Comparison of ENCODE assay signal across 1 cellular context in the genomic region with DNA sequence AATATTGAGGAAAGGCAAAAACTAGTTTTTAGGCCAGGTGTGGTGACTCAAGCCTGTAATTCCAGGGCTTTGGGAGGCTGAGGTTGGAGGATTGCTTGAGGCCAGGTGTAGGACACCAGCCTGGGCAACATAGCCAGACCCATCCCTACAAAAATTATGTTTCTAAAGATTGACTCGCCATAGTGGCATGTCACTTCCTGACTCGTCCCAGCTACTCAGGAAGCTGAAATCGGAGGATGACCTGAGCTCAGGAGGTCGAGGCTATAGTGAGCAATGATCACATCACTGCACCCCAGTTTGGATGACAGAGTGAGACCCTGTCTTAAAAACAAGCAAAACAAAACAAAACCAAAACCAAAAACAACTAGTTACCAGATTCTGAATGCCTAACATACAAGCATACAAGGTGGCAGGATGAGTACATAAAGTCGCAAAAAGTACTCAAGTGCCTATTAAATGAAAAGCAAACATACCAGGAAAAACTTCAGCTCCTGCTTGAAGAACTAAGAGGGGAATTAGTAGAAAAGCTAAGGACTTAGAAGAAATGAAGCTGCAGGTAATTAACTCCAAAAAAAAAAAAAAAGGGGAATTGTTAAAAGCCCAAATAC.
TF ChIP-seq lines count a peak whose summit lies in the region.

No MANE protein-coding gene starts in this region.

TF ChIP-seq in GM23338, 12 proteins besides CTCF, POLR2A, EP300 and RAD21:
- no peak for TF ChIP-seq NANOG (IDR thresholded peaks at IDR 0.05; ENCODE audit: borderline replicate concordance)
- TF ChIP-seq, protein P1, sequence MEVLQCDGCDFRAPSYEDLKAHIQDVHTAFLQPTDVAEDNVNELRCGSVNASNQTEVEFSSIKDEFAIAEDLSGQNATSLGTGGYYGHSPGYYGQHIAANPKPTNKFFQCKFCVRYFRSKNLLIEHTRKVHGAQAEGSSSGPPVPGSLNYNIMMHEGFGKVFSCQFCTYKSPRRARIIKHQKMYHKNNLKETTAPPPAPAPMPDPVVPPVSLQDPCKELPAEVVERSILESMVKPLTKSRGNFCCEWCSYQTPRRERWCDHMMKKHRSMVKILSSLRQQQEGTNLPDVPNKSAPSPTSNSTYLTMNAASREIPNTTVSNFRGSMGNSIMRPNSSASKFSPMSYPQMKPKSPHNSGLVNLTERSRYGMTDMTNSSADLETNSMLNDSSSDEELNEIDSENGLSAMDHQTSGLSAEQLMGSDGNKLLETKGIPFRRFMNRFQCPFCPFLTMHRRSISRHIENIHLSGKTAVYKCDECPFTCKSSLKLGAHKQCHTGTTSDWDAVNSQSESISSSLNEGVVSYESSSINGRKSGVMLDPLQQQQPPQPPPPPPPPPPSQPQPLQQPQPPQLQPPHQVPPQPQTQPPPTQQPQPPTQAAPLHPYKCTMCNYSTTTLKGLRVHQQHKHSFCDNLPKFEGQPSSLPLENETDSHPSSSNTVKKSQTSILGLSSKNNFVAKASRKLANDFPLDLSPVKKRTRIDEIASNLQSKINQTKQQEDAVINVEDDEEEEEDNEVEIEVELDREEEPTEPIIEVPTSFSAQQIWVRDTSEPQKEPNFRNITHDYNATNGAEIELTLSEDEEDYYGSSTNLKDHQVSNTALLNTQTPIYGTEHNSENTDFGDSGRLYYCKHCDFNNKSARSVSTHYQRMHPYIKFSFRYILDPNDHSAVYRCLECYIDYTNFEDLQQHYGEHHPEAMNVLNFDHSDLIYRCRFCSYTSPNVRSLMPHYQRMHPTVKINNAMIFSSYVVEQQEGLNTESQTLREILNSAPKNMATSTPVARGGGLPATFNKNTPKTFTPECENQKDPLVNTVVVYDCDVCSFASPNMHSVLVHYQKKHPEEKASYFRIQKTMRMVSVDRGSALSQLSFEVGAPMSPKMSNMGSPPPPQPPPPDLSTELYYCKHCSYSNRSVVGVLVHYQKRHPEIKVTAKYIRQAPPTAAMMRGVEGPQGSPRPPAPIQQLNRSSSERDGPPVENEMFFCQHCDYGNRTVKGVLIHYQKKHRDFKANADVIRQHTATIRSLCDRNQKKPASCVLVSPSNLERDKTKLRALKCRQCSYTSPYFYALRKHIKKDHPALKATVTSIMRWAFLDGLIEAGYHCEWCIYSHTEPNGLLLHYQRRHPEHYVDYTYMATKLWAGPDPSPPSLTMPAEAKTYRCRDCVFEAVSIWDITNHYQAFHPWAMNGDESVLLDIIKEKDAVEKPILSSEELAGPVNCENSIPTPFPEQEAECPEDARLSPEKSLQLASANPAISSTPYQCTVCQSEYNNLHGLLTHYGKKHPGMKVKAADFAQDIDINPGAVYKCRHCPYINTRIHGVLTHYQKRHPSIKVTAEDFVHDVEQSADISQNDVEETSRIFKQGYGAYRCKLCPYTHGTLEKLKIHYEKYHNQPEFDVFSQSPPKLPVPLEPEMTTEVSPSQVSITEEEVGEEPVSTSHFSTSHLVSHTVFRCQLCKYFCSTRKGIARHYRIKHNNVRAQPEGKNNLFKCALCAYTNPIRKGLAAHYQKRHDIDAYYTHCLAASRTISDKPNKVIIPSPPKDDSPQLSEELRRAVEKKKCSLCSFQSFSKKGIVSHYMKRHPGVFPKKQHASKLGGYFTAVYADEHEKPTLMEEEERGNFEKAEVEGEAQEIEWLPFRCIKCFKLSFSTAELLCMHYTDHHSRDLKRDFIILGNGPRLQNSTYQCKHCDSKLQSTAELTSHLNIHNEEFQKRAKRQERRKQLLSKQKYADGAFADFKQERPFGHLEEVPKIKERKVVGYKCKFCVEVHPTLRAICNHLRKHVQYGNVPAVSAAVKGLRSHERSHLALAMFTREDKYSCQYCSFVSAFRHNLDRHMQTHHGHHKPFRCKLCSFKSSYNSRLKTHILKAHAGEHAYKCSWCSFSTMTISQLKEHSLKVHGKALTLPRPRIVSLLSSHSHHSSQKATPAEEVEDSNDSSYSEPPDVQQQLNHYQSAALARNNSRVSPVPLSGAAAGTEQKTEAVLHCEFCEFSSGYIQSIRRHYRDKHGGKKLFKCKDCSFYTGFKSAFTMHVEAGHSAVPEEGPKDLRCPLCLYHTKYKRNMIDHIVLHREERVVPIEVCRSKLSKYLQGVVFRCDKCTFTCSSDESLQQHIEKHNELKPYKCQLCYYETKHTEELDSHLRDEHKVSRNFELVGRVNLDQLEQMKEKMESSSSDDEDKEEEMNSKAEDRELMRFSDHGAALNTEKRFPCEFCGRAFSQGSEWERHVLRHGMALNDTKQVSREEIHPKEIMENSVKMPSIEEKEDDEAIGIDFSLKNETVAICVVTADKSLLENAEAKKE (CRISPR knock-in tag; IDR thresholded peaks at IDR 0.05), result no peak
- TF ChIP-seq CREB1 (CRISPR knock-in tag; IDR thresholded peaks at IDR 0.05; ENCODE audit: low read depth), result no peak
- TF ChIP-seq, protein P2, sequence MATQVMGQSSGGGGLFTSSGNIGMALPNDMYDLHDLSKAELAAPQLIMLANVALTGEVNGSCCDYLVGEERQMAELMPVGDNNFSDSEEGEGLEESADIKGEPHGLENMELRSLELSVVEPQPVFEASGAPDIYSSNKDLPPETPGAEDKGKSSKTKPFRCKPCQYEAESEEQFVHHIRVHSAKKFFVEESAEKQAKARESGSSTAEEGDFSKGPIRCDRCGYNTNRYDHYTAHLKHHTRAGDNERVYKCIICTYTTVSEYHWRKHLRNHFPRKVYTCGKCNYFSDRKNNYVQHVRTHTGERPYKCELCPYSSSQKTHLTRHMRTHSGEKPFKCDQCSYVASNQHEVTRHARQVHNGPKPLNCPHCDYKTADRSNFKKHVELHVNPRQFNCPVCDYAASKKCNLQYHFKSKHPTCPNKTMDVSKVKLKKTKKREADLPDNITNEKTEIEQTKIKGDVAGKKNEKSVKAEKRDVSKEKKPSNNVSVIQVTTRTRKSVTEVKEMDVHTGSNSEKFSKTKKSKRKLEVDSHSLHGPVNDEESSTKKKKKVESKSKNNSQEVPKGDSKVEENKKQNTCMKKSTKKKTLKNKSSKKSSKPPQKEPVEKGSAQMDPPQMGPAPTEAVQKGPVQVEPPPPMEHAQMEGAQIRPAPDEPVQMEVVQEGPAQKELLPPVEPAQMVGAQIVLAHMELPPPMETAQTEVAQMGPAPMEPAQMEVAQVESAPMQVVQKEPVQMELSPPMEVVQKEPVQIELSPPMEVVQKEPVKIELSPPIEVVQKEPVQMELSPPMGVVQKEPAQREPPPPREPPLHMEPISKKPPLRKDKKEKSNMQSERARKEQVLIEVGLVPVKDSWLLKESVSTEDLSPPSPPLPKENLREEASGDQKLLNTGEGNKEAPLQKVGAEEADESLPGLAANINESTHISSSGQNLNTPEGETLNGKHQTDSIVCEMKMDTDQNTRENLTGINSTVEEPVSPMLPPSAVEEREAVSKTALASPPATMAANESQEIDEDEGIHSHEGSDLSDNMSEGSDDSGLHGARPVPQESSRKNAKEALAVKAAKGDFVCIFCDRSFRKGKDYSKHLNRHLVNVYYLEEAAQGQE (IDR thresholded peaks at IDR 0.05; ENCODE audit: unreplicated experiment), result no peak
- no peak for TF ChIP-seq ZNF331 (CRISPR knock-in tag; IDR thresholded peaks at IDR 0.05; ENCODE audit: low read depth)
- TF ChIP-seq ZNF114 (CRISPR knock-in tag; IDR thresholded peaks at IDR 0.05), result no peak
- no peak for TF ChIP-seq JUNB (IDR thresholded peaks at IDR 0.05; ENCODE audit: unreplicated experiment)
- TF ChIP-seq EZH2 (IDR thresholded peaks at IDR 0.05; ENCODE audit: low read depth, unreplicated experiment), result no peak
- TF ChIP-seq, protein P3, sequence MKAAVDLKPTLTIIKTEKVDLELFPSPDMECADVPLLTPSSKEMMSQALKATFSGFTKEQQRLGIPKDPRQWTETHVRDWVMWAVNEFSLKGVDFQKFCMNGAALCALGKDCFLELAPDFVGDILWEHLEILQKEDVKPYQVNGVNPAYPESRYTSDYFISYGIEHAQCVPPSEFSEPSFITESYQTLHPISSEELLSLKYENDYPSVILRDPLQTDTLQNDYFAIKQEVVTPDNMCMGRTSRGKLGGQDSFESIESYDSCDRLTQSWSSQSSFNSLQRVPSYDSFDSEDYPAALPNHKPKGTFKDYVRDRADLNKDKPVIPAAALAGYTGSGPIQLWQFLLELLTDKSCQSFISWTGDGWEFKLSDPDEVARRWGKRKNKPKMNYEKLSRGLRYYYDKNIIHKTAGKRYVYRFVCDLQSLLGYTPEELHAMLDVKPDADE (IDR thresholded peaks at IDR 0.05), result no peak
- TF ChIP-seq STAT1 (IDR thresholded peaks at IDR 0.05; ENCODE audit: unreplicated experiment), result no peak
- TF ChIP-seq EZH2phosphoT487 (IDR thresholded peaks at IDR 0.05; ENCODE audit: unreplicated experiment), result no peak
- no peak for TF ChIP-seq POLR2AphosphoS5 (IDR thresholded peaks at IDR 0.05; ENCODE audit: low read depth)
